ENCODE assay signal across 10 cellular contexts in genomic region chr7:30984359-30985107, GRCh38. TPM values are rescaled to one million over a fixed set of nuclear protein-coding genes. Genes with fewer than 3 reads are reported as not detected.
DNase-seq lines count a peak whose midpoint lies in the region; ATAC-seq and TF ChIP-seq lines count a peak whose summit lies in the region.
"Had no signal": no experiment of that assay in that cellular context is flagged by ENCODE, and none has a peak within 500 bp of the region (broad histone marks: within the 10 kb centered on the region; RNA-seq: fewer than 3 reads in every experiment).

No MANE protein-coding gene starts in this region.

- RAD21 ChIA-PET in HCT116 (lab: Charles Lee; ENCODE audit: low non-redundant PET in 1 of 2, low total read pairs in 2 of 2, uncharacterized antibody in 2 of 2, unreplicated experiment in 2 of 2): interaction anchor here (0.6 to 4.2 kb wide), 8 partner anchors 9 to 399 kb away, joined by 3 to 64 read pairs (median 6); no protein-coding TSS in a partner anchor

- no peak for TF ChIP-seq RAD21 in HCT116 (IDR thresholded peaks at IDR 0.05; ENCODE audit: low read depth)

- peak; percentile 37 for ATAC-seq in HCT116
- no peak for ATAC-seq in HG02870 (IDR thresholded peaks at IDR 0.05; ENCODE audit: unreplicated experiment)
- ATAC-seq in HG03342 (IDR thresholded peaks at IDR 0.05; ENCODE audit: unreplicated experiment): no peak
- no peak for ATAC-seq in HG02623 (IDR thresholded peaks at IDR 0.05; ENCODE audit: unreplicated experiment)

- DNase-seq in AG09309 (ENCODE audit: low read depth) (peak; percentile 5), HCT116 (ENCODE audit: low read depth, low spot score) (peak; percentile 34), amniotic epithelial cell (ENCODE audit: low read depth) (peak; percentile 23), iPS-NIHi11 (ENCODE audit: low spot score) (peak; percentile 70), SKM-1 (lab: John Stamatoyannopoulos, UW; ENCODE audit: unreplicated experiment) (no peak)

- peak overlapping the region; percentile 53 for H3K4me2 ChIP-seq in HCT116 (ENCODE audit: low read length)

- peaks cover 7 to 10% of the 10 kb centered on the region in 2 experiments; a peak in 3 of 4 replicates for H3K4me1 ChIP-seq in HCT116 (ENCODE audit: control insufficient read depth in 1 of 2, insufficient read depth in 2 of 2, low read length in 2 of 2)
- H3K4me1 ChIP-seq: Caco-2 had no signal

- H2AFZ ChIP-seq in HCT116 (ENCODE audit: low read depth, low read length, poor library complexity, severe bottlenecking): peak overlapping the region; percentile 4

- TF ChIP-seq CTCF in AG09309 (IDR thresholded peaks at IDR 0.05; ENCODE audit: control insufficient read depth, insufficient read depth, low read depth, low read length, missing control alignments) (no peak), HCT116 (IDR thresholded peaks at IDR 0.05 in 2 of 3, conservative IDR thresholded peaks at IDR 0.05 in 1 of 3; ENCODE audit: borderline replicate concordance in 1 of 3, insufficient read depth in 1 of 3, low read depth in 2 of 3, low read length in 2 of 3) (no peak)

- CTCF ChIA-PET in HCT116 (lab: Charles Lee): interaction anchor here (0.8 to 6.9 kb wide), 9 partner anchors 11 to 459 kb away, joined by 3 to 482 read pairs (median 7); no protein-coding TSS in a partner anchor

- H3K4me3 ChIP-seq in AG09309 (ENCODE audit: control insufficient read depth, low read depth, low read length) (no peak overlapping the region), HCT116 (replicated peaks in 1 of 2; ENCODE audit: low read depth in 1 of 2, low read length in 2 of 2) (no peak overlapping the region)
- H3K4me3 ChIP-seq: upper lobe of left lung had no signal

- POLR2A ChIA-PET in HCT116 (lab: Charles Lee): interaction anchor here (2.5 kb wide), 1 partner anchor 138 kb away, joined by 21 read pairs; no protein-coding TSS in a partner anchor

- H3K9me2 ChIP-seq in HCT116 (ENCODE audit: insufficient read depth): no peaks in the 10 kb centered on the region

- no peaks in the 10 kb centered on the region for H3K79me2 ChIP-seq in HCT116 (ENCODE audit: insufficient read depth, low read length)

- BruUV-seq in HCT116 (replicated peaks; lab: Mats Ljungman, UMichigan): TSS peak; percentile 52

- H3K36me3 ChIP-seq in HCT116 (ENCODE audit: control insufficient read depth in 1 of 2, insufficient read depth in 2 of 2, low read length in 2 of 2): no peaks in the 10 kb centered on the region
- H3K36me3 ChIP-seq: upper lobe of left lung had no signal

- H3K27me3 ChIP-seq in HCT116 (ENCODE audit: insufficient read depth, low read length): peaks cover 14% of the 10 kb centered on the region; the same call in 1 of the 2 replicates
- H3K27me3 ChIP-seq: upper lobe of left lung had no signal

- H3K9me3 ChIP-seq in HCT116 (ENCODE audit: control insufficient read depth in 1 of 2, insufficient read depth in 1 of 2, low read depth in 1 of 2, low read length in 2 of 2): no peaks in the 10 kb centered on the region
- H3K9me3 ChIP-seq: Caco-2, upper lobe of left lung had no signal

- no peaks in the 10 kb centered on the region for H4K20me1 ChIP-seq in HCT116 (ENCODE audit: insufficient read depth)

- H3K9ac ChIP-seq in HCT116 (ENCODE audit: low read length): no peak overlapping the region

- H3K27ac ChIP-seq in HCT116 (ENCODE audit: low read depth, low read length): no peak overlapping the region
- H3K27ac ChIP-seq: upper lobe of left lung had no signal

- intact Hi-C loops in HCT116 (cut with micrococcal nuclease): loop anchor here (5.0 kb wide), 2 partner anchors 648 to 753 kb away; no protein-coding TSS in a partner anchor

- no peak for TF ChIP-seq POLR2A in HCT116 (IDR thresholded peaks at IDR 0.05; ENCODE audit: borderline replicate concordance, extremely low read depth, insufficient read depth, insufficient read length)

TF ChIP-seq in HCT116, 20 proteins besides CTCF, POLR2A, EP300 and RAD21:
- no peak for TF ChIP-seq ZBTB33 (IDR thresholded peaks at IDR 0.05; ENCODE audit: extremely low read depth, insufficient replicate concordance, low read length)
- TF ChIP-seq SIN3A (IDR thresholded peaks at IDR 0.05; ENCODE audit: low read depth): no peak
- no peak for TF ChIP-seq EZH2 (IDR thresholded peaks at IDR 0.05)
- no peak for TF ChIP-seq ZNF274 (IDR thresholded peaks at IDR 0.05; ENCODE audit: low read depth, low read length)
- no peak for TF ChIP-seq MAX (IDR thresholded peaks at IDR 0.05)
- no peak for TF ChIP-seq ATF3 (IDR thresholded peaks at IDR 0.05)
- no peak for TF ChIP-seq REST (IDR thresholded peaks at IDR 0.05; ENCODE audit: low read depth)

RNA-seq across cellular contexts. Expression of gene GHRHR, which starts 20.8 kb away (rescaled TPM):
- not detected for total RNA-seq in HCT116 (2021; ENCODE audit: unreplicated experiment)
- polyA plus RNA-seq in HCT116 (2012): 0.07 and 0.13 TPM in 2 replicates
- total RNA-seq: Caco-2 had no signal
